17 cellular contexts compared by ENCODE assay signal in the genomic region with DNA sequence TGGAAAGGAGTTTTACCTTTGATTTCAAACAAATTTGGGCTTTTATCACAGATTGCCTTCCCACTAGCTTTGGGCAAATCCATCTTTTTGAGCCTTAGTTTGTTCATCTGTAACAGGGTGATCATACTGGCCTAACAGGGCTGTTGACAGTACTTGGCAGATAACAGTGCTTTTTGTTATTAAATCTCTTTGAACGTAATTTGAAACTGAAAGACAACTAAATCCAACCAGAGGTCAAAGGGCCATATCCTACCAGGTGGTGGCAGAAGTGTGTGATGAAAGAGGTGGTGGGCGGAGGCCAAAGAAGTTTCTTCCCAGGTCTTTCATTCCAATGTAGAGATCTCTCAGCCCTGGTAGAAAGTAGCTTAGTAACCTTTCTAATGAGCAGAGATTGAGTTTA. TPM values are rescaled to one million over a fixed set of nuclear protein-coding genes. Genes with fewer than 3 reads are reported as not detected.
DNase-seq lines count a peak whose midpoint lies in the region; ATAC-seq, FAIRE-seq and TF ChIP-seq lines count a peak whose summit lies in the region.
"Had no signal": no experiment of that assay in that cellular context is flagged by ENCODE, and none has a peak within 500 bp of the region (broad histone marks: within the 10 kb centered on the region; RNA-seq: fewer than 3 reads in every experiment).

No MANE protein-coding gene starts in this region.

- H3K4me1 Mint-ChIP-seq in activated naive CD4-positive, alpha-beta T cell treated with anti-CD3 and anti-CD28 coated beads, Interleukin-2, amount 10 ng/mL, durations not matched to agents 7 days and 5 days: peaks cover 19% of the 10 kb centered on the region
- peaks cover 4% of the 10 kb centered on the region for H3K4me1 Mint-ChIP-seq in activated CD8-positive, alpha-beta T cell treated with anti-CD3 and anti-CD28 coated beads, Interleukin-2, amount 10 ng/mL, durations not matched to agents 7 days and 5 days (ENCODE audit: low read depth)

- no peak for DNase-seq in activated naive CD4-positive, alpha-beta T cell treated with anti-CD3 and anti-CD28 coated beads, Interleukin-2, amount 10 ng/mL, durations not matched to agents 7 days and 5 days
- no peak for DNase-seq in activated naive CD4-positive, alpha-beta T cell treated with anti-CD3 and anti-CD28 coated beads, Interleukin-2, amount 50 U/mL, for 72 hours (ENCODE audit: low spot score in 2 of 2)
- DNase-seq in iPS-NIHi11 (ENCODE audit: low spot score): peak; percentile 69
- DNase-seq in urothelium cell line (ENCODE audit: low spot score): no peak
- no peak for DNase-seq in activated CD8-positive, alpha-beta T cell treated with anti-CD3 and anti-CD28 coated beads, Interleukin-2, amount 10 ng/mL, durations not matched to agents 7 days and 5 days
- DNase-seq in DMS79 treated with DMSO at 0.1 percent for 48 hours (lab: John Stamatoyannopoulos, UW): no peak
- DNase-seq: activated naive CD4-positive, alpha-beta T cell treated with anti-CD3 and anti-CD28 coated beads for 36 hours; effector memory CD4-positive, alpha-beta T cell; midbrain; NCI-H1092; NCI-H226 had no signal

- POLR2A ChIA-PET in activated CD8-positive, alpha-beta T cell treated with anti-CD3 and anti-CD28 coated beads, Interleukin-2, amount 10 ng/mL, durations not matched to agents 7 days and 5 days (lab: Charles Lee): no interaction called here

- no peak for FAIRE-seq in urothelium cell line (lab: Jason Lieb, UNC)

- no peak for ATAC-seq in activated naive CD4-positive, alpha-beta T cell treated with anti-CD3 and anti-CD28 coated beads, Interleukin-2, amount 50 U/mL, for 72 hours
- ATAC-seq in HG03520 (IDR thresholded peaks at IDR 0.05; ENCODE audit: unreplicated experiment): no peak
- ATAC-seq in activated CD8-positive, alpha-beta T cell treated with anti-CD3 and anti-CD28 coated beads, Interleukin-2, amount 10 ng/mL, durations not matched to agents 7 days and 5 days: no peak
- ATAC-seq: sciatic nerve, SK-N-SH treated with all-trans-retinoic acid at 6 μM for 48 hours had no signal

- CTCF ChIA-PET in activated naive CD4-positive, alpha-beta T cell treated with anti-CD3 and anti-CD28 coated beads, Interleukin-2, amount 10 ng/mL, durations not matched to agents 7 days and 5 days (lab: Charles Lee): interaction anchor here (1.5 kb wide), 1 partner anchor 35 kb away, joined by 3 read pairs; a partner anchor contains a TSS
- CTCF ChIA-PET in activated CD8-positive, alpha-beta T cell treated with anti-CD3 and anti-CD28 coated beads, Interleukin-2, amount 10 ng/mL, durations not matched to agents 7 days and 5 days (lab: Charles Lee): no interaction called here

- H3K4me3 Mint-ChIP-seq in activated naive CD4-positive, alpha-beta T cell treated with anti-CD3 and anti-CD28 coated beads, Interleukin-2, amount 10 ng/mL, durations not matched to agents 7 days and 5 days: no peak overlapping the region
- no peak overlapping the region for H3K4me3 Mint-ChIP-seq in activated CD8-positive, alpha-beta T cell treated with anti-CD3 and anti-CD28 coated beads, Interleukin-2, amount 10 ng/mL, durations not matched to agents 7 days and 5 days
- H3K4me3 Mint-ChIP-seq: activated naive CD4-positive, alpha-beta T cell treated with anti-CD3 and anti-CD28 coated beads for 36 hours had no signal

- no peaks in the 10 kb centered on the region for H3K27me3 Mint-ChIP-seq in activated naive CD4-positive, alpha-beta T cell treated with anti-CD3 and anti-CD28 coated beads, Interleukin-2, amount 10 ng/mL, durations not matched to agents 7 days and 5 days
- H3K27me3 Mint-ChIP-seq in activated CD8-positive, alpha-beta T cell treated with anti-CD3 and anti-CD28 coated beads, Interleukin-2, amount 10 ng/mL, durations not matched to agents 7 days and 5 days (ENCODE audit: low read depth): no peaks in the 10 kb centered on the region

- no peaks in the 10 kb centered on the region for H3K9me3 Mint-ChIP-seq in activated naive CD4-positive, alpha-beta T cell treated with anti-CD3 and anti-CD28 coated beads, Interleukin-2, amount 10 ng/mL, durations not matched to agents 7 days and 5 days
- no peaks in the 10 kb centered on the region for H3K9me3 Mint-ChIP-seq in activated naive CD4-positive, alpha-beta T cell treated with anti-CD3 and anti-CD28 coated beads, Interleukin-2, amount 50 U/mL, for 72 hours
- no peaks in the 10 kb centered on the region for H3K9me3 Mint-ChIP-seq in activated CD8-positive, alpha-beta T cell treated with anti-CD3 and anti-CD28 coated beads, Interleukin-2, amount 10 ng/mL, durations not matched to agents 7 days and 5 days (ENCODE audit: insufficient read depth)
- H3K9me3 Mint-ChIP-seq: activated naive CD4-positive, alpha-beta T cell treated with anti-CD3 and anti-CD28 coated beads for 36 hours had no signal

- peaks cover 50% of the 10 kb centered on the region for H3K36me3 Mint-ChIP-seq in activated naive CD4-positive, alpha-beta T cell treated with anti-CD3 and anti-CD28 coated beads, Interleukin-2, amount 10 ng/mL, durations not matched to agents 7 days and 5 days
- peaks cover under 1 to 5% of the 10 kb centered on the region in 2 donors for H3K36me3 Mint-ChIP-seq in activated naive CD4-positive, alpha-beta T cell treated with anti-CD3 and anti-CD28 coated beads, Interleukin-2, amount 50 U/mL, for 72 hours
- H3K36me3 Mint-ChIP-seq in activated CD8-positive, alpha-beta T cell treated with anti-CD3 and anti-CD28 coated beads, Interleukin-2, amount 10 ng/mL, durations not matched to agents 7 days and 5 days (ENCODE audit: low read depth): peaks cover 31% of the 10 kb centered on the region

- TF ChIP-seq CTCF in VCaP (conservative IDR thresholded peaks at IDR 0.05): no peak

- H3K27ac ChIP-seq in VCaP: peak overlapping the region; percentile 18; the same call in 1 of the 2 replicates
- H3K27ac ChIP-seq: neutrophil, thoracic aorta had no signal

- H3K27ac Mint-ChIP-seq in activated naive CD4-positive, alpha-beta T cell treated with anti-CD3 and anti-CD28 coated beads, Interleukin-2, amount 10 ng/mL, durations not matched to agents 7 days and 5 days: peak overlapping the region; percentile 28
- H3K27ac Mint-ChIP-seq in activated naive CD4-positive, alpha-beta T cell treated with anti-CD3 and anti-CD28 coated beads, Interleukin-2, amount 50 U/mL, for 72 hours: peak overlapping the region in 1 of 2 donors; percentile 75
- H3K27ac Mint-ChIP-seq in activated CD8-positive, alpha-beta T cell treated with anti-CD3 and anti-CD28 coated beads, Interleukin-2, amount 10 ng/mL, durations not matched to agents 7 days and 5 days: no peak overlapping the region
- H3K27ac Mint-ChIP-seq: activated naive CD4-positive, alpha-beta T cell treated with anti-CD3 and anti-CD28 coated beads for 36 hours had no signal

RNA-seq across cellular contexts. Expression of gene TADA2B, which starts 35.2 kb away (rescaled TPM):
- 10 to 100 TPM; 11.8 to 12.7 TPM for total RNA-seq in activated naive CD4-positive, alpha-beta T cell treated with anti-CD3 and anti-CD28 coated beads, Interleukin-2, amount 50 U/mL, for 72 hours
- 10 to 100 TPM; 16.6 to 16.8 TPM for total RNA-seq in activated CD8-positive, alpha-beta T cell treated with anti-CD3 and anti-CD28 coated beads, Interleukin-2, amount 10 ng/mL, durations not matched to agents 7 days and 5 days

RNA-seq across cellular contexts. Expression of gene GRPEL1, which starts 59.9 kb away (rescaled TPM):
- 10 to 100 TPM; 60.7 to 81.9 TPM for total RNA-seq in activated naive CD4-positive, alpha-beta T cell treated with anti-CD3 and anti-CD28 coated beads, Interleukin-2, amount 50 U/mL, for 72 hours
- 10 to 100 TPM; 43.1 to 49.4 TPM for total RNA-seq in activated CD8-positive, alpha-beta T cell treated with anti-CD3 and anti-CD28 coated beads, Interleukin-2, amount 10 ng/mL, durations not matched to agents 7 days and 5 days
